ENCODE assay signal across 1 cellular context in genomic region chr9:124450931-124451661, GRCh38.
TF ChIP-seq lines count a peak whose summit lies in the region.

No MANE protein-coding gene starts in this region.

TF ChIP-seq in WTC11, 78 proteins besides CTCF, POLR2A, EP300 and RAD21 (continued from another document):
- no peak for TF ChIP-seq ZNF532 (CRISPR knock-in tag; IDR thresholded peaks at IDR 0.05; ENCODE audit: borderline replicate concordance)
